In genomic region chr6:70415247-70415646, GRCh38 we compare ENCODE assay signal across 1 cellular context.
TF ChIP-seq lines count a peak whose summit lies in the region.

No MANE protein-coding gene starts in this region.

TF ChIP-seq in HCT116, 20 proteins besides CTCF, POLR2A, EP300 and RAD21 (continued from another document):
- TF ChIP-seq, protein P1, sequence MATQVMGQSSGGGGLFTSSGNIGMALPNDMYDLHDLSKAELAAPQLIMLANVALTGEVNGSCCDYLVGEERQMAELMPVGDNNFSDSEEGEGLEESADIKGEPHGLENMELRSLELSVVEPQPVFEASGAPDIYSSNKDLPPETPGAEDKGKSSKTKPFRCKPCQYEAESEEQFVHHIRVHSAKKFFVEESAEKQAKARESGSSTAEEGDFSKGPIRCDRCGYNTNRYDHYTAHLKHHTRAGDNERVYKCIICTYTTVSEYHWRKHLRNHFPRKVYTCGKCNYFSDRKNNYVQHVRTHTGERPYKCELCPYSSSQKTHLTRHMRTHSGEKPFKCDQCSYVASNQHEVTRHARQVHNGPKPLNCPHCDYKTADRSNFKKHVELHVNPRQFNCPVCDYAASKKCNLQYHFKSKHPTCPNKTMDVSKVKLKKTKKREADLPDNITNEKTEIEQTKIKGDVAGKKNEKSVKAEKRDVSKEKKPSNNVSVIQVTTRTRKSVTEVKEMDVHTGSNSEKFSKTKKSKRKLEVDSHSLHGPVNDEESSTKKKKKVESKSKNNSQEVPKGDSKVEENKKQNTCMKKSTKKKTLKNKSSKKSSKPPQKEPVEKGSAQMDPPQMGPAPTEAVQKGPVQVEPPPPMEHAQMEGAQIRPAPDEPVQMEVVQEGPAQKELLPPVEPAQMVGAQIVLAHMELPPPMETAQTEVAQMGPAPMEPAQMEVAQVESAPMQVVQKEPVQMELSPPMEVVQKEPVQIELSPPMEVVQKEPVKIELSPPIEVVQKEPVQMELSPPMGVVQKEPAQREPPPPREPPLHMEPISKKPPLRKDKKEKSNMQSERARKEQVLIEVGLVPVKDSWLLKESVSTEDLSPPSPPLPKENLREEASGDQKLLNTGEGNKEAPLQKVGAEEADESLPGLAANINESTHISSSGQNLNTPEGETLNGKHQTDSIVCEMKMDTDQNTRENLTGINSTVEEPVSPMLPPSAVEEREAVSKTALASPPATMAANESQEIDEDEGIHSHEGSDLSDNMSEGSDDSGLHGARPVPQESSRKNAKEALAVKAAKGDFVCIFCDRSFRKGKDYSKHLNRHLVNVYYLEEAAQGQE (IDR thresholded peaks at IDR 0.05; ENCODE audit: low read depth), result no peak
- no peak for TF ChIP-seq SP1 (IDR thresholded peaks at IDR 0.05; ENCODE audit: low read depth)
TF ChIP-seq in HCT116: peak in this region for 0.
